Comparison of ENCODE assay signal across 19 cellular contexts in genomic region chr6:66396145-66396544, GRCh38.
"Had no signal": no experiment of that assay in that cellular context is flagged by ENCODE, and none has a peak within 500 bp of the region (broad histone marks: within the 10 kb centered on the region; RNA-seq: fewer than 3 reads in every experiment).

No MANE protein-coding gene starts in this region.

- ATAC-seq: esophagus mucosa; heart right ventricle; naive thymus-derived CD4-positive, alpha-beta T cell had no signal

- H3K9me3 ChIP-seq: left lung, neutrophil, tibial artery had no signal

- H3K4me3 ChIP-seq: heart right ventricle, left lung, lung, sigmoid colon, skin epidermis, tibial artery had no signal

- H3K4me1 ChIP-seq: heart right ventricle, left lung, sigmoid colon, tibial artery had no signal

- H3K36me3 ChIP-seq: heart right ventricle, left lung, neutrophil, sigmoid colon, tibial artery had no signal

- H3K36me3 Mint-ChIP-seq: naive thymus-derived CD4-positive, alpha-beta T cell had no signal

- FAIRE-seq: endometrium, frontal cortex, islet of Langerhans had no signal

- H3K27ac ChIP-seq: heart right ventricle, left lung, neutrophil, sigmoid colon, skin epidermis, tibial artery had no signal

- H3K4me1 Mint-ChIP-seq: naive thymus-derived CD4-positive, alpha-beta T cell; nephron progenitor cell had no signal

- H3K27me3 ChIP-seq: heart right ventricle, left lung, neutrophil, sigmoid colon, tibial artery had no signal

- H3K27me3 Mint-ChIP-seq: naive thymus-derived CD4-positive, alpha-beta T cell had no signal

- H3K27ac Mint-ChIP-seq: naive thymus-derived CD4-positive, alpha-beta T cell; nephron progenitor cell had no signal

- H3K4me3 Mint-ChIP-seq: naive thymus-derived CD4-positive, alpha-beta T cell; nephron progenitor cell had no signal

- DNase-seq: effector memory CD4-positive, alpha-beta T cell; heart right ventricle; hypothalamus; mesendoderm; naive thymus-derived CD4-positive, alpha-beta T cell; nephron progenitor cell; sigmoid colon; stimulated activated CD4-positive, alpha-beta T cell treated with anti-CD3 and anti-CD28 coated beads, Interleukin-12 subunit alpha, Interleukin-12 subunit beta, amount 100 ng/mL, for 4 hours; stimulated activated CD4-positive, alpha-beta T cell treated with anti-CD3 and anti-CD28 coated beads, Interleukin-2, amount 100 ng/mL, for 48 hours; stimulated activated naive CD4-positive, alpha-beta T cell treated with Interleukin-2 at 50 U/mL for 16 hours; tibial artery had no signal
